In the genomic region with DNA sequence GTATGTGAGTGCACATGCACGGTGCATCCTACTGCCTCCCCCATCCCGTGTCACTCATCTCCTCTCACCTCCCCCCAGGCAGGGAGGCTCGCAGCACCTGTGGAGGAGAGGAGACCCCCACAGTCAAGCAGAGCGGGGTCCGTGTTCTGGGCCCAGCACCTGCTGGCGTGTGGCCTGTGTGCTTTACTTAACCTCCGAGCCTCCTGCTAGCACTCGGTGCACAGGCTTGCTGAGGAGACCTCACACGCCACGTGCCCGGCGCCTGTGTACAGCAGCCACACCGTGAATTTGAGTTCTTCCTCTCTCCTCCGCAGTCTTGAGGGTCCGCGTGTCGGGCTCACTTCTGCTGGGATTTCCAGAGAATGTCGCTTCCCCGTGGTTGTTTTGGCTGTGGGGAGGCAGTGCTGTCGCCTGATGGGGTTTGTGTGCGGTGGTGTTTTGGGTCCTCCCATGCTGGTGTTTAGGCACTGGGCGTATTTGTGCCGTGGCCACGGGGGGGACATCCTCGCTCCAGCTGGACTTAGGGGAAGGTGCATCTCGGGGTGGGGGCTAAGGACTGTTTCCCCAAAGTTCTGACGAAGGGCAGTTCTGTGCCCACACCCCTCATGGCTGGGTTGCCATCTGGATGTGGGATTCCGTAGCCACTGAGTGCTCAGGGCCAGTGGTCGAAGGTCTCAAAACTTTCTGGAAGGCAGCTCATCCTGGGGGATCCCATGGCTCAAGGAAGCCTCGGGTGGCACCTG, we compare ENCODE assay signal across 8 cellular contexts. TPM values are rescaled to one million over a fixed set of nuclear protein-coding genes. Genes with fewer than 3 reads are reported as not detected.
DNase-seq lines count a peak whose midpoint lies in the region; ATAC-seq and TF ChIP-seq lines count a peak whose summit lies in the region.

No MANE protein-coding gene starts in this region.

- H3K9me3 ChIP-seq in GM23248 (ENCODE audit: low read depth) (no peaks in the 10 kb centered on the region), left ventricle myocardium inferior (replicated peaks) (no peaks in the 10 kb centered on the region), Karpas-422 (ENCODE audit: low read length) (no peaks in the 10 kb centered on the region; the same call in 1 of the 2 replicates)

- H3K27me3 ChIP-seq in GM23248 (replicated peaks; ENCODE audit: insufficient read depth) (no peaks in the 10 kb centered on the region), left ventricle myocardium inferior (ENCODE audit: low read depth) (no peaks in the 10 kb centered on the region), Karpas-422 (ENCODE audit: low read length) (no peaks in the 10 kb centered on the region)

- H3K79me2 ChIP-seq in GM23248 (ENCODE audit: insufficient read depth) (no peaks in the 10 kb centered on the region), Karpas-422 (ENCODE audit: low read length) (no peaks in the 10 kb centered on the region)

- peaks cover 12% of the 10 kb centered on the region for H3K4me1 Mint-ChIP-seq in activated CD8-positive, alpha-beta T cell treated with anti-CD3 and anti-CD28 coated beads, Interleukin-2, amount 10 ng/mL, durations not matched to agents 7 days and 5 days (ENCODE audit: low read depth)

- intact Hi-C loops in left ventricle myocardium inferior (cut with micrococcal nuclease) = no loop called here
- intact Hi-C loops in sciatic nerve (cut with DNase I) = no loop called here

- peak overlapping the region; percentile 74 for H3K4me3 Mint-ChIP-seq in activated CD8-positive, alpha-beta T cell treated with anti-CD3 and anti-CD28 coated beads, Interleukin-2, amount 10 ng/mL, durations not matched to agents 7 days and 5 days

- CTCF ChIA-PET in activated CD8-positive, alpha-beta T cell treated with anti-CD3 and anti-CD28 coated beads, Interleukin-2, amount 10 ng/mL, durations not matched to agents 7 days and 5 days (lab: Charles Lee) = interaction anchor here (0.7 to 1.1 kb wide), 3 partner anchors 61 to 387 kb away, joined by 3 read pairs; no protein-coding TSS in a partner anchor

- no peaks in the 10 kb centered on the region for H3K36me3 Mint-ChIP-seq in activated CD8-positive, alpha-beta T cell treated with anti-CD3 and anti-CD28 coated beads, Interleukin-2, amount 10 ng/mL, durations not matched to agents 7 days and 5 days (ENCODE audit: low read depth)

- no peak for DNase-seq in GM23248
- no peak for DNase-seq in activated CD8-positive, alpha-beta T cell treated with anti-CD3 and anti-CD28 coated beads, Interleukin-2, amount 10 ng/mL, durations not matched to agents 7 days and 5 days
- no peak for DNase-seq in left ventricle myocardium inferior
- DNase-seq in sciatic nerve (ENCODE audit: low spot score) = no peak
- no peak for DNase-seq in Karpas-422
- no peak for DNase-seq in DMS79 (lab: John Stamatoyannopoulos, UW)
- DNase-seq in NCI-H526 (lab: John Stamatoyannopoulos, UW) = no peak
- no peak for DNase-seq in Kasumi-1 (lab: John Stamatoyannopoulos, UW)

- in situ Hi-C loops in GM23248 (cut with MboI) = no loop called here

- H3K9me2 ChIP-seq in GM23248 (ENCODE audit: insufficient read depth) (no peaks in the 10 kb centered on the region), Karpas-422 (replicated peaks; ENCODE audit: insufficient read depth, low read length) (no peaks in the 10 kb centered on the region)

- POLR2A ChIA-PET in activated CD8-positive, alpha-beta T cell treated with anti-CD3 and anti-CD28 coated beads, Interleukin-2, amount 10 ng/mL, durations not matched to agents 7 days and 5 days (lab: Charles Lee) = interaction anchor here (0.6 kb wide), 1 partner anchor 59 kb away, joined by 3 read pairs; no protein-coding TSS in a partner anchor

- H3K9ac ChIP-seq in GM23248 (no peak overlapping the region), Karpas-422 (ENCODE audit: low read length) (no peak overlapping the region)

- H3K27me3 Mint-ChIP-seq in activated CD8-positive, alpha-beta T cell treated with anti-CD3 and anti-CD28 coated beads, Interleukin-2, amount 10 ng/mL, durations not matched to agents 7 days and 5 days (ENCODE audit: low read depth) = no peaks in the 10 kb centered on the region

- H3K36me3 ChIP-seq in GM23248 (ENCODE audit: low read depth) (no peaks in the 10 kb centered on the region), left ventricle myocardium inferior (no peaks in the 10 kb centered on the region), Karpas-422 (ENCODE audit: insufficient read depth, low read length) (no peaks in the 10 kb centered on the region)

- H3K4me2 ChIP-seq in GM23248 (ENCODE audit: unreplicated experiment) (peak overlapping the region; percentile 81), Karpas-422 (ENCODE audit: low read depth, low read length, poor library complexity, severe bottlenecking) (no peak overlapping the region)

- no peak overlapping the region for H3K27ac ChIP-seq in GM23248
- H3K27ac ChIP-seq in left ventricle myocardium inferior (replicated peaks) = peak overlapping the region; percentile 92
- H3K27ac ChIP-seq in Karpas-422 (ENCODE audit: low read length) = no peak overlapping the region

- no peaks in the 10 kb centered on the region for H3F3A ChIP-seq in GM23248 (ENCODE audit: insufficient read depth)

- 40 to 41% methylated on average over 30 of the region's 30 CpGs for WGBS in GM23248 (ENCODE audit: low coverage in 1 of 2, low lambda C conversion rate in 2 of 2, missing lambda C conversion rate in 2 of 2), 2 experiments

- H2AFZ ChIP-seq in GM23248 (peak overlapping the region; percentile 89; the same call in 1 of the 2 replicates), Karpas-422 (ENCODE audit: low read length) (no peak overlapping the region)

- H3K9me3 Mint-ChIP-seq in activated CD8-positive, alpha-beta T cell treated with anti-CD3 and anti-CD28 coated beads, Interleukin-2, amount 10 ng/mL, durations not matched to agents 7 days and 5 days (ENCODE audit: insufficient read depth) = no peaks in the 10 kb centered on the region

- H3K4me1 ChIP-seq in GM23248 (ENCODE audit: insufficient read depth) (no peaks in the 10 kb centered on the region), left ventricle myocardium inferior (peaks cover 19% of the 10 kb centered on the region), Karpas-422 (ENCODE audit: low read length) (no peaks in the 10 kb centered on the region)

- H3K27ac Mint-ChIP-seq in activated CD8-positive, alpha-beta T cell treated with anti-CD3 and anti-CD28 coated beads, Interleukin-2, amount 10 ng/mL, durations not matched to agents 7 days and 5 days = peak overlapping the region; percentile 84

- H3K4me3 ChIP-seq in GM23248 = no peak overlapping the region
- peak overlapping the region; percentile 68 for H3K4me3 ChIP-seq in left ventricle myocardium inferior
- no peak overlapping the region for H3K4me3 ChIP-seq in Karpas-422 (ENCODE audit: low read length)

- H4K20me1 ChIP-seq in GM23248 (ENCODE audit: insufficient read depth) = no peaks in the 10 kb centered on the region
- no peaks in the 10 kb centered on the region for H4K20me1 ChIP-seq in Karpas-422 (ENCODE audit: insufficient read depth, low read depth, low read length)

- TF ChIP-seq CTCF in left ventricle myocardium inferior (IDR thresholded peaks at IDR 0.05; ENCODE audit: borderline replicate concordance) = no peak

- no peak for ATAC-seq in activated CD8-positive, alpha-beta T cell treated with anti-CD3 and anti-CD28 coated beads, Interleukin-2, amount 10 ng/mL, durations not matched to agents 7 days and 5 days
- ATAC-seq in sciatic nerve = peak; percentile 22

RNA-seq across cellular contexts. Expression of a gene that starts 34.8 kb away (rescaled TPM):
- 7.7 TPM in 1 of 2 replicates, not detected in the other for total RNA-seq in GM23248 (2014; rRNA removed; shearing (Covaris generic))
- 6.8 and 8.2 TPM in 2 replicates for polyA plus RNA-seq in GM23248 (2016; fragmentation: Nextera tagmentation; extraction: Ambion mirVana)
- 1 to 10 TPM; 1.8 to 1.9 TPM for total RNA-seq in activated CD8-positive, alpha-beta T cell treated with anti-CD3 and anti-CD28 coated beads, Interleukin-2, amount 10 ng/mL, durations not matched to agents 7 days and 5 days
- total RNA-seq in left ventricle myocardium inferior (7.7 TPM), sciatic nerve (34.8 TPM)
- 0.86 and 1.4 TPM in 2 replicates for total RNA-seq in Karpas-422 (2014; rRNA removed; shearing (Covaris generic); ENCODE audit: low replicate concordance)

RNA-seq across cellular contexts. Expression of a gene that starts 57.2 kb away (rescaled TPM):
- total RNA-seq in GM23248 (2014; rRNA removed; shearing (Covaris generic)) = not detected in 2 replicates
- polyA plus RNA-seq in GM23248 (2016; fragmentation: Nextera tagmentation; extraction: Ambion mirVana) = not detected in 2 replicates
- total RNA-seq in activated CD8-positive, alpha-beta T cell treated with anti-CD3 and anti-CD28 coated beads, Interleukin-2, amount 10 ng/mL, durations not matched to agents 7 days and 5 days = under 1 TPM in 1 of 2 experiments, not detected in 1; 0.05 TPM
- total RNA-seq in left ventricle myocardium inferior (0.85 TPM), sciatic nerve (0.09 TPM)
- not detected in 2 replicates for total RNA-seq in Karpas-422 (2014; rRNA removed; shearing (Covaris generic); ENCODE audit: low replicate concordance)
